Comparison of ENCODE assay signal across 16 cellular contexts in genomic region chr11:126700773-126701554, GRCh38.
DNase-seq lines count a peak whose midpoint lies in the region; ATAC-seq and TF ChIP-seq lines count a peak whose summit lies in the region.
"Had no signal": no experiment of that assay in that cellular context is flagged by ENCODE, and none has a peak within 500 bp of the region (broad histone marks: within the 10 kb centered on the region; RNA-seq: fewer than 3 reads in every experiment).

No MANE protein-coding gene starts in this region.

- no peak overlapping the region for H3K18ac ChIP-seq in IMR-90 (ENCODE audit: low read depth, low read length)

- H3K4me3 ChIP-seq in IMR-90 (ENCODE audit: insufficient read depth, low read depth, low read length) = no peak overlapping the region
- H3K4me3 ChIP-seq: breast epithelium, prostate gland, upper lobe of left lung had no signal

- H3K27me3 ChIP-seq in IMR-90 (ENCODE audit: control insufficient read depth, insufficient read depth, low read length) = no peaks in the 10 kb centered on the region
- H3K27me3 ChIP-seq: breast epithelium, upper lobe of left lung had no signal

- H3K4ac ChIP-seq in IMR-90 (ENCODE audit: low read depth, low read length) = no peak overlapping the region

- H3K4me1 ChIP-seq in IMR-90 (ENCODE audit: control insufficient read depth, insufficient read depth, low read length) = peaks cover 7% of the 10 kb centered on the region; the same call in 1 of the 2 replicates
- H3K4me1 ChIP-seq: breast epithelium, prostate gland, upper lobe of left lung had no signal

- H3K23ac ChIP-seq in IMR-90 (ENCODE audit: low read depth, low read length) = no peak overlapping the region

- dilution Hi-C loops in IMR-90 (cut with HindIII; ENCODE audit: low sequenced_read_pairs, unreplicated experiment) = no loop called here

- no peak for TF ChIP-seq POLR2A in IMR-90 (IDR thresholded peaks at IDR 0.05; ENCODE audit: low read depth, low read length)

- no peak overlapping the region for H4K8ac ChIP-seq in IMR-90 (ENCODE audit: low read depth in 2 of 2, low read length in 2 of 2)

- peak; percentile 28 for DNase-seq in IMR-90
- peak; percentile 69 for DNase-seq in putamen (ENCODE audit: low spot score)
- no peak for DNase-seq in HuH-7 (ENCODE audit: low spot score)
- no peak for DNase-seq in NOMO-1 treated with DMSO at 0.1 percent for 48 hours (lab: John Stamatoyannopoulos, UW; ENCODE audit: unreplicated experiment)
- no peak for DNase-seq in COLO668 (lab: John Stamatoyannopoulos, UW; ENCODE audit: unreplicated experiment)
- DNase-seq in left cardiac atrium = no peak
- DNase-seq: activated CD8-positive, alpha-beta memory T cell treated with anti-CD3 and anti-CD28 coated beads, Interleukin-2, amount 50 U/mL, for 48 hours; Calu3; left colon; NCI-H1436 treated with DMSO at 0.1 percent for 48 hours; T-helper 9 cell; upper lobe of left lung had no signal

- no peak overlapping the region for H2AK5ac ChIP-seq in IMR-90 (ENCODE audit: low read depth, low read length)

- H4K5ac ChIP-seq in IMR-90 (ENCODE audit: low read depth, low read length) = no peak overlapping the region

- POLR2A ChIA-PET in IMR-90 (lab: Charles Lee; ENCODE audit: unreplicated experiment) = no interaction called here

- H3K36me3 ChIP-seq in IMR-90 (ENCODE audit: control insufficient read depth, insufficient read depth, low read length) = no peaks in the 10 kb centered on the region
- H3K36me3 ChIP-seq: breast epithelium, prostate gland, upper lobe of left lung had no signal

- no peak overlapping the region for H2BK15ac ChIP-seq in IMR-90 (ENCODE audit: low read depth, low read length)

- no peak for TF ChIP-seq CTCF in IMR-90 (conservative IDR thresholded peaks at IDR 0.05; ENCODE audit: low read depth, low read length)

- no peaks in the 10 kb centered on the region; the same call in 1 of the 2 replicates for H4K20me1 ChIP-seq in IMR-90 (ENCODE audit: insufficient read depth, low read length)

- H3K9me1 ChIP-seq in IMR-90 (ENCODE audit: insufficient read depth, low read length) = peaks cover 10% of the 10 kb centered on the region

- H4K91ac ChIP-seq in IMR-90 (ENCODE audit: insufficient read depth, low read depth, low read length) = no peak overlapping the region

- no peak overlapping the region for H2BK20ac ChIP-seq in IMR-90 (ENCODE audit: low read depth, low read length)

- H2AFZ ChIP-seq in IMR-90 (replicated peaks; ENCODE audit: low read length, poor library complexity) = no peak overlapping the region

- BruUV-seq in IMR-90 (replicated peaks; lab: Mats Ljungman, UMichigan) = no TSS peak

- H3K9ac ChIP-seq in IMR-90 (ENCODE audit: low read depth, low read length) = no peak overlapping the region

- no peak overlapping the region for H3K27ac ChIP-seq in IMR-90 (ENCODE audit: insufficient read depth, low read length)
- H3K27ac ChIP-seq: breast epithelium, prostate gland, upper lobe of left lung had no signal

- ATAC-seq in GM18868 (IDR thresholded peaks at IDR 0.05; ENCODE audit: unreplicated experiment) (peak; percentile 88), GM21786 (IDR thresholded peaks at IDR 0.05; ENCODE audit: unreplicated experiment) (peak; percentile 75), IMR-90 (ENCODE audit: low read depth) (no peak), left cardiac atrium (no peak)
- ATAC-seq: left colon had no signal

- intact Hi-C loops in IMR-90 (cut with micrococcal nuclease) = no loop called here
- intact Hi-C loops in left cardiac atrium (cut with DNase I) = no loop called here

- H3K79me1 ChIP-seq in IMR-90 (ENCODE audit: low read depth in 1 of 2, low read length in 2 of 2) = peaks cover 0 to 3% of the 10 kb centered on the region in 2 experiments; a peak in 1 of 4 replicates

- H3K14ac ChIP-seq in IMR-90 (replicated peaks; ENCODE audit: low read depth, low read length) = no peak overlapping the region

- no peak overlapping the region for H2BK120ac ChIP-seq in IMR-90 (ENCODE audit: low read depth, low read length)

- no peak overlapping the region for H3K4me2 ChIP-seq in IMR-90 (ENCODE audit: low read depth, low read length)

- no peak overlapping the region for H2AK9ac ChIP-seq in IMR-90 (replicated peaks; ENCODE audit: low read depth, low read length, poor library complexity)

- no peak overlapping the region for H2BK5ac ChIP-seq in IMR-90 (ENCODE audit: low read depth, low read length, poor library complexity, severe bottlenecking)

- in situ Hi-C loops in IMR-90 (cut with MboI; ENCODE audit: low sequenced_read_pairs) = loop anchor here (25.0 kb wide), 2 partner anchors 389 to 636 kb away; partner anchors contain the start of gene DCPS

- 83% methylated on average over 4 of the region's 9 CpGs; no CpG with 5 or more reads in 1 of the 2 experiments for WGBS in IMR-90 (ENCODE audit: extremely low coverage in 2 of 2, insufficient read length in 1 of 2), 2 experiments

- CTCF ChIA-PET in IMR-90 (lab: Yijun Ruan, JAX) = no interaction called here

- no peak overlapping the region for H3K56ac ChIP-seq in IMR-90 (ENCODE audit: extremely low read depth, insufficient read depth, low read length)

- no peaks in the 10 kb centered on the region for H3K9me3 ChIP-seq in IMR-90 (ENCODE audit: control insufficient read depth, insufficient read depth, low read length)
- H3K9me3 ChIP-seq: breast epithelium, prostate gland, upper lobe of left lung had no signal

- TF ChIP-seq RAD21 in IMR-90 (IDR thresholded peaks at IDR 0.05; ENCODE audit: low read length) = no peak

TF ChIP-seq in IMR-90, 13 proteins besides CTCF, POLR2A, EP300 and RAD21:
- TF ChIP-seq ELK1 (IDR thresholded peaks at IDR 0.05; ENCODE audit: borderline replicate concordance, low read depth, low read length) = no peak
- peak; percentile 49; the same call in 1 of the 2 replicates for TF ChIP-seq NFE2L2 (IDR thresholded peaks at IDR 0.05; ENCODE audit: low read depth, low read length)

Comparison
In these comparisons a context has a peak if more than half of its experiments do, and no peak if none do; other contexts are left out.
1. ATAC-seq: peak in GM18868 (single experiment) and GM21786 (single experiment); none in IMR-90 (single experiment) and left cardiac atrium (0 of 2).
2. DNase-seq: peak in IMR-90 (single experiment) and putamen (single experiment); none in HuH-7 (single experiment), NOMO-1 treated with DMSO at 0.1 percent for 48 hours (single experiment), COLO668 (single experiment) and left cardiac atrium (single experiment).